Comparison of ENCODE assay signal across 12 cellular contexts in the genomic region with DNA sequence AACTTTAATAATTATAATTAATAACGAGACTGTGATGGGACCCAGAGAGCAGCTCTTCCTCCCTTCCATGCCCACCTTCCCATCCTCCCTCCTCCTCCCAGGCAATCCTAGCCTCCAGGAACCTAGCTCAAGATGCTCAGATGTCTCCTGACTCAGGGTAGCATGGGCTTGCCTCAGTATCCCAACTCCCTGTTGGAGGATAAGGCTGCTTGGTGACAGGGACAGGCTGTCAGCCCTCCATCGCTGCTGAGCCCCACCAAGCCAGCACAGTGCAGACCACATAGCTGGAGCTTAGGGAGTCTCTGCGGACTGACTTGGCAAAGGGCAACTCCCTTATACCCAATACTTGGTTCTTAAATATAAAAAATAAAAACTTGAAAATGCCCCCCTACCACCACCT. TPM values are rescaled to one million over a fixed set of nuclear protein-coding genes. Genes with fewer than 3 reads are reported as not detected.
DNase-seq lines count a peak whose midpoint lies in the region; ATAC-seq and TF ChIP-seq lines count a peak whose summit lies in the region.
"Had no signal": no experiment of that assay in that cellular context is flagged by ENCODE, and none has a peak within 500 bp of the region (broad histone marks: within the 10 kb centered on the region; RNA-seq: fewer than 3 reads in every experiment).

No MANE protein-coding gene starts in this region.

- H3K36me3 Mint-ChIP-seq in CD14-positive monocyte (peaks cover 36 to 68% of the 10 kb centered on the region in 2 donors), IgD-negative memory B cell (peaks cover 9% of the 10 kb centered on the region)

- no peaks in the 10 kb centered on the region for H3K9me3 Mint-ChIP-seq in CD14-positive monocyte
- H3K9me3 Mint-ChIP-seq in IgD-negative memory B cell, result no peaks in the 10 kb centered on the region

- H3K9me3 ChIP-seq in colonic mucosa, result no peaks in the 10 kb centered on the region
- no peaks in the 10 kb centered on the region for H3K9me3 ChIP-seq in prostate gland
- H3K9me3 ChIP-seq: adrenal gland, pancreas had no signal

- TF ChIP-seq POLR2A in prostate gland (IDR thresholded peaks at IDR 0.05), result no peak

- H3K4me3 ChIP-seq in colonic mucosa (no peak overlapping the region), prostate gland (no peak overlapping the region)
- H3K4me3 ChIP-seq: adrenal gland, pancreas had no signal

- H3K27ac ChIP-seq in colonic mucosa (peak overlapping the region; percentile 66), prostate gland (peak overlapping the region; percentile 66 to 68)

- H3K27ac Mint-ChIP-seq in CD14-positive monocyte (peak overlapping the region; percentile 35 to 86 (median 79)), IgD-negative memory B cell (peak overlapping the region; percentile 91 to 99 (median 98))

- H3K9ac ChIP-seq in colonic mucosa (ENCODE audit: low read depth in 2 of 2, low read length in 2 of 2), result no peak overlapping the region

- no peak for DNase-seq in CD14-positive monocyte (ENCODE audit: low spot score)
- no peak for DNase-seq in colonic mucosa
- no peak for DNase-seq in prostate gland (ENCODE audit: low spot score)
- no peak for DNase-seq in Ammon's horn (ENCODE audit: low spot score)
- no peak for DNase-seq in NCI-H524 treated with DMSO at 0.1 percent for 48 hours (lab: John Stamatoyannopoulos, UW)
- DNase-seq in NCI-H2227 (lab: John Stamatoyannopoulos, UW; ENCODE audit: unreplicated experiment), result no peak
- DNase-seq: adrenal gland, DMS 273 treated with DMSO at 0.1 percent for 48 hours, NCI-H1092 treated with DMSO at 0.1 percent for 48 hours, pancreas had no signal

- H3K4me1 ChIP-seq in colonic mucosa, result peaks cover 42% of the 10 kb centered on the region
- peaks cover 35% of the 10 kb centered on the region for H3K4me1 ChIP-seq in prostate gland (replicated peaks)

- no peak overlapping the region for H3K4me3 Mint-ChIP-seq in CD14-positive monocyte
- H3K4me3 Mint-ChIP-seq in IgD-negative memory B cell, result peak overlapping the region; percentile 66 to 93 (median 88)

- H3K36me3 ChIP-seq in colonic mucosa (no peaks in the 10 kb centered on the region), prostate gland (no peaks in the 10 kb centered on the region)
- H3K36me3 ChIP-seq: adrenal gland, pancreas had no signal

- peaks cover 0 to 2% (median 0%) of the 10 kb centered on the region in 3 donors for H3K27me3 Mint-ChIP-seq in CD14-positive monocyte (ENCODE audit: low read depth in 3 of 3)
- no peaks in the 10 kb centered on the region for H3K27me3 Mint-ChIP-seq in IgD-negative memory B cell

- 68% methylated on average over 3 of the region's 3 CpGs for WGBS in prostate gland

- H3K27me3 ChIP-seq in colonic mucosa (no peaks in the 10 kb centered on the region), prostate gland (replicated peaks; ENCODE audit: insufficient read depth) (no peaks in the 10 kb centered on the region)
- H3K27me3 ChIP-seq: adrenal gland, pancreas had no signal

- no peak for ATAC-seq in GM21526 (IDR thresholded peaks at IDR 0.05; ENCODE audit: low FRiP score, unreplicated experiment)
- ATAC-seq: pancreas had no signal

- peaks cover 90% of the 10 kb centered on the region for H3K4me1 Mint-ChIP-seq in CD14-positive monocyte
- peaks cover 65 to 68% (median 66%) of the 10 kb centered on the region in 3 donors for H3K4me1 Mint-ChIP-seq in IgD-negative memory B cell

- intact Hi-C loops in CD14-positive monocyte (cut with micrococcal nuclease), result no loop called here
- intact Hi-C loops in colonic mucosa (cut with DNase I), result loop anchor here (5.0 kb wide), 1 partner anchor 44 kb away; no protein-coding TSS in a partner anchor
- intact Hi-C loops in prostate gland (cut with DNase I), result no loop called here

- no peak for TF ChIP-seq CTCF in CD14-positive monocyte (IDR thresholded peaks at IDR 0.05)
- TF ChIP-seq CTCF in colonic mucosa (IDR thresholded peaks at IDR 0.05), result no peak
- TF ChIP-seq CTCF in prostate gland (IDR thresholded peaks at IDR 0.05), result no peak

RNA-seq across cellular contexts. Expression of a gene that starts 11.5 kb away (rescaled TPM):
- polyA plus RNA-seq in CD14-positive monocyte, result 10 to 100 TPM; 35.6 to 79.5 TPM
- polyA plus RNA-seq in IgD-negative memory B cell, result 231 TPM
- total RNA-seq in colonic mucosa, result 100 to 1,000 TPM; 711 to 719 TPM
- total RNA-seq in prostate gland, result 100 to 1,000 TPM; 295 to 329 TPM

Comparison
In these comparisons a context has a peak if more than half of its experiments do, and no peak if none do; other contexts are left out.
1. H3K4me3 Mint-ChIP-seq: peak in IgD-negative memory B cell (4 of 4); none in CD14-positive monocyte (0 of 2).